ENCODE assay signal across 8 cellular contexts in the genomic region with DNA sequence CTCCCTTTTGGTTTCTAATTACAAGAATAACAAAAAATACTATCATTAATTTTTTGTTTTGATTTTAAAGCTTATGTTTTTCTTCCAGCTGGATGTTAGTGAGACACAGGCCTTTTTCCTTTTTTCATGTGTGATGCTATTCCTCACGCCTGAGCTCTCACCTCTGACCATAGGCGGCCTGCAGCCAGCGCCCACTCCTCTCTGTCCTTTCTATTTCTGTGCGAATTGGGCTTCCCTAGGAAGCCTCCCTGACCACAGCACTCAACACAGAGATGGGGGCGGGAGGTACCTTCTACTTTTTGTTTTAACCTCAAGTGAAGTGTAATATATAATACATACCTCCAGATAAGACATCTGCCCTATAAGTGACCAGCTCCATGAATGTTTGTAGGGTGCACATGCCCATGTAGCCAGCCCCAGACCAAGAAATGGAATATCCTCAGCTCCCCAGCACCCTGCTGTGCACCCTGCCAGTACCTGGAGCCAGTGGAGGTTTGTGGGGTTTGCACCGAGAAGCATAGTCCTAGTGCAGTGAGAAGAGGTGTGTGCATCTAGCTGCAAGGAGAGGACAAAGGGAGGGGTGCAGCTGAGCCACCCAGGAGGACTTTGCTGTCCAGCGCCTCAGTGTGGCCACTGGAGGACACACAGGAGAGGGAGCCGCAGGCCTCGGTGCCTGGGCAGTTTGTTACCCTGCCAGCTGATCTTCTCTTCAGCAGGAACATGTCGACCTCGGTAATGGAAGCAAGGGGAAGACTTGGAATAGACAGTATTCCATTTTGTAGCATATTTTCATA. TPM values are rescaled to one million over a fixed set of nuclear protein-coding genes. Genes with fewer than 3 reads are reported as not detected.
DNase-seq lines count a peak whose midpoint lies in the region; ATAC-seq and TF ChIP-seq lines count a peak whose summit lies in the region.

No MANE protein-coding gene starts in this region.

- no peaks in the 10 kb centered on the region for H3K9me3 Mint-ChIP-seq in CD4-positive, alpha-beta memory T cell
- no peaks in the 10 kb centered on the region for H3K9me3 Mint-ChIP-seq in mesothelial cell of epicardium
- H3K9me3 Mint-ChIP-seq in stimulated activated effector memory CD8-positive, alpha-beta T cell treated with anti-CD3 and anti-CD28 coated beads, Interleukin-12 subunit alpha, Interleukin-12 subunit beta, amount 100 ng/mL, for 72 hours: no peaks in the 10 kb centered on the region
- H3K9me3 Mint-ChIP-seq in activated T-helper 1 cell treated with anti-CD3 and anti-CD28 coated beads, Interleukin-12 subunit alpha, Interleukin-12 subunit beta, Interleukin-2, Interleukin-4 antibody, amounts not matched to agents 30 ng/mL and 10 ng/mL and 1 ng/mL, durations not matched to agents 14 hours and 24 hours and 36 hours: no peaks in the 10 kb centered on the region

- peaks cover 58 to 80% of the 10 kb centered on the region in 2 donors for H3K36me3 Mint-ChIP-seq in CD4-positive, alpha-beta memory T cell
- peaks cover 55% of the 10 kb centered on the region for H3K36me3 Mint-ChIP-seq in mesothelial cell of epicardium
- H3K36me3 Mint-ChIP-seq in stimulated activated effector memory CD8-positive, alpha-beta T cell treated with anti-CD3 and anti-CD28 coated beads, Interleukin-12 subunit alpha, Interleukin-12 subunit beta, amount 100 ng/mL, for 72 hours: peaks cover 96% of the 10 kb centered on the region
- peaks cover 37% of the 10 kb centered on the region for H3K36me3 Mint-ChIP-seq in activated T-helper 1 cell treated with anti-CD3 and anti-CD28 coated beads, Interleukin-12 subunit alpha, Interleukin-12 subunit beta, Interleukin-2, Interleukin-4 antibody, amounts not matched to agents 30 ng/mL and 10 ng/mL and 1 ng/mL, durations not matched to agents 14 hours and 24 hours and 36 hours (ENCODE audit: low read depth)

- no peak overlapping the region for H3K4me3 ChIP-seq in CD4-positive, alpha-beta memory T cell (ENCODE audit: low read length in 2 of 2)
- H3K4me3 ChIP-seq in dorsolateral prefrontal cortex: no peak overlapping the region

- intact Hi-C loops in CD4-positive, alpha-beta memory T cell (cut with micrococcal nuclease): loop anchor here (5.0 kb wide), 1 partner anchor 41 kb away; the partner anchor contains the start of gene PPP2R2D
- intact Hi-C loops in dorsolateral prefrontal cortex (cut with DNase I): no loop called here
- intact Hi-C loops in activated T-helper 1 cell treated with anti-CD3 and anti-CD28 coated beads, Interleukin-12 subunit alpha, Interleukin-12 subunit beta, Interleukin-2, Interleukin-4 antibody, amounts not matched to agents 30 ng/mL and 10 ng/mL and 1 ng/mL, durations not matched to agents 14 hours and 24 hours and 36 hours (cut with micrococcal nuclease): loop anchor here (1.0 kb wide), 1 partner anchor 58 kb away; no protein-coding TSS in a partner anchor

- CTCF ChIA-PET in CD4-positive, alpha-beta memory T cell (lab: Charles Lee; ENCODE audit: partially characterized antibody): interaction anchor here (0.7 to 3.4 kb wide), 3 partner anchors 36 to 78 kb away, joined by 3 to 18 read pairs (median 4); no protein-coding TSS in a partner anchor

- H3K9me3 ChIP-seq in CD4-positive, alpha-beta memory T cell (ENCODE audit: control insufficient read depth in 1 of 2, low read length in 2 of 2): no peaks in the 10 kb centered on the region

- no peak overlapping the region for H3K4me3 Mint-ChIP-seq in CD4-positive, alpha-beta memory T cell
- no peak overlapping the region for H3K4me3 Mint-ChIP-seq in mesothelial cell of epicardium
- no peak overlapping the region for H3K4me3 Mint-ChIP-seq in stimulated activated effector memory CD8-positive, alpha-beta T cell treated with anti-CD3 and anti-CD28 coated beads, Interleukin-12 subunit alpha, Interleukin-12 subunit beta, amount 100 ng/mL, for 72 hours
- no peak overlapping the region for H3K4me3 Mint-ChIP-seq in activated T-helper 1 cell treated with anti-CD3 and anti-CD28 coated beads, Interleukin-12 subunit alpha, Interleukin-12 subunit beta, Interleukin-2, Interleukin-4 antibody, amounts not matched to agents 30 ng/mL and 10 ng/mL and 1 ng/mL, durations not matched to agents 14 hours and 24 hours and 36 hours

- no peaks in the 10 kb centered on the region for H3K27me3 ChIP-seq in CD4-positive, alpha-beta memory T cell (ENCODE audit: insufficient read depth, low read length)
- H3K27me3 ChIP-seq in dorsolateral prefrontal cortex: no peaks in the 10 kb centered on the region

- H3K4me1 Mint-ChIP-seq in CD4-positive, alpha-beta memory T cell: peaks cover 0 to 3% (median under 1%) of the 10 kb centered on the region in 4 donors
- H3K4me1 Mint-ChIP-seq in mesothelial cell of epicardium: peaks cover 2% of the 10 kb centered on the region
- H3K4me1 Mint-ChIP-seq in stimulated activated effector memory CD8-positive, alpha-beta T cell treated with anti-CD3 and anti-CD28 coated beads, Interleukin-12 subunit alpha, Interleukin-12 subunit beta, amount 100 ng/mL, for 72 hours: no peaks in the 10 kb centered on the region
- H3K4me1 Mint-ChIP-seq in activated T-helper 1 cell treated with anti-CD3 and anti-CD28 coated beads, Interleukin-12 subunit alpha, Interleukin-12 subunit beta, Interleukin-2, Interleukin-4 antibody, amounts not matched to agents 30 ng/mL and 10 ng/mL and 1 ng/mL, durations not matched to agents 14 hours and 24 hours and 36 hours (ENCODE audit: low read depth): peaks cover 6% of the 10 kb centered on the region

- peak in 2 of 5 donors; percentile 5 to 15 for DNase-seq in CD4-positive, alpha-beta memory T cell
- DNase-seq in KBM-7 (peak; percentile 46), dorsolateral prefrontal cortex (peak in 1 of 10 donors; percentile 50), mesothelial cell of epicardium (ENCODE audit: low spot score in 2 of 2, unreplicated experiment in 2 of 2) (no peak), SK-N-DZ (ENCODE audit: low spot score) (no peak)
- no peak for DNase-seq in stimulated activated effector memory CD8-positive, alpha-beta T cell treated with anti-CD3 and anti-CD28 coated beads, Interleukin-12 subunit alpha, Interleukin-12 subunit beta, amount 100 ng/mL, for 72 hours (ENCODE audit: low spot score in 2 of 2)
- no peak for DNase-seq in activated T-helper 1 cell treated with anti-CD3 and anti-CD28 coated beads, Interleukin-12 subunit alpha, Interleukin-12 subunit beta, Interleukin-2, Interleukin-4 antibody, amounts not matched to agents 30 ng/mL and 10 ng/mL and 1 ng/mL, durations not matched to agents 14 hours and 24 hours and 36 hours (ENCODE audit: low spot score)

- H3K27me3 Mint-ChIP-seq in CD4-positive, alpha-beta memory T cell: no peaks in the 10 kb centered on the region
- H3K27me3 Mint-ChIP-seq in mesothelial cell of epicardium (ENCODE audit: low read depth): no peaks in the 10 kb centered on the region
- H3K27me3 Mint-ChIP-seq in activated T-helper 1 cell treated with anti-CD3 and anti-CD28 coated beads, Interleukin-12 subunit alpha, Interleukin-12 subunit beta, Interleukin-2, Interleukin-4 antibody, amounts not matched to agents 30 ng/mL and 10 ng/mL and 1 ng/mL, durations not matched to agents 14 hours and 24 hours and 36 hours (ENCODE audit: insufficient read depth): no peaks in the 10 kb centered on the region

- ATAC-seq in stimulated activated effector memory CD8-positive, alpha-beta T cell treated with anti-CD3 and anti-CD28 coated beads, Interleukin-12 subunit alpha, Interleukin-12 subunit beta, amount 100 ng/mL, for 72 hours: no peak
- ATAC-seq in HG02973 (IDR thresholded peaks at IDR 0.05; ENCODE audit: unreplicated experiment): no peak

- POLR2A ChIA-PET in CD4-positive, alpha-beta memory T cell (lab: Charles Lee; ENCODE audit: partially characterized antibody): interaction anchor here (1.4 kb wide), 1 partner anchor 30 kb away, joined by 3 read pairs; no protein-coding TSS in a partner anchor

- in situ Hi-C loops in KBM-7 (cut with MboI; ENCODE audit: low pct_unique_long_range_greater_than_20kb, low sequenced_read_pairs): no loop called here

- peaks cover 47% of the 10 kb centered on the region for H3K36me3 ChIP-seq in CD4-positive, alpha-beta memory T cell (ENCODE audit: insufficient read depth, low read length)

- no peak overlapping the region for H3K27ac ChIP-seq in CD4-positive, alpha-beta memory T cell (ENCODE audit: low read depth, low read length)
- H3K27ac ChIP-seq in dorsolateral prefrontal cortex: peak overlapping the region in 5 of 59 donors; percentile 3 to 27 (median 10)

- H3K27ac Mint-ChIP-seq in CD4-positive, alpha-beta memory T cell: peak overlapping the region in 5 of 7 donors; percentile 8 to 78 (median 52)
- H3K27ac Mint-ChIP-seq in mesothelial cell of epicardium: peak overlapping the region; percentile 25
- no peak overlapping the region for H3K27ac Mint-ChIP-seq in stimulated activated effector memory CD8-positive, alpha-beta T cell treated with anti-CD3 and anti-CD28 coated beads, Interleukin-12 subunit alpha, Interleukin-12 subunit beta, amount 100 ng/mL, for 72 hours
- H3K27ac Mint-ChIP-seq in activated T-helper 1 cell treated with anti-CD3 and anti-CD28 coated beads, Interleukin-12 subunit alpha, Interleukin-12 subunit beta, Interleukin-2, Interleukin-4 antibody, amounts not matched to agents 30 ng/mL and 10 ng/mL and 1 ng/mL, durations not matched to agents 14 hours and 24 hours and 36 hours: no peak overlapping the region

- TF ChIP-seq CTCF in dorsolateral prefrontal cortex (IDR thresholded peaks at IDR 0.05 in 54 of 56, conservative IDR thresholded peaks at IDR 0.05 in 2 of 56; ENCODE audit: low read depth in 1 of 56, partially characterized antibody in 56 of 56) (peak in 51 of 56 donors; percentile 16 to 67 (median 41)), mesothelial cell of epicardium (IDR thresholded peaks at IDR 0.05; ENCODE audit: unreplicated experiment) (no peak)

- no peaks in the 10 kb centered on the region for H3K4me1 ChIP-seq in CD4-positive, alpha-beta memory T cell (ENCODE audit: insufficient read depth, low read length)

RNA-seq across cellular contexts. Expression of gene BNIP3, which starts 38.5 kb away (rescaled TPM):
- 10 to 100 TPM; 29.8 to 31.7 TPM for total RNA-seq in CD4-positive, alpha-beta memory T cell
- polyA plus RNA-seq in CD4-positive, alpha-beta memory T cell: 10 to 100 TPM; 33.6 to 37.0 TPM
- 100 to 1,000 TPM in 103 of 120 experiments, 10 to 100 TPM in 17; 73.1 to 211 (median 119) TPM for total RNA-seq in dorsolateral prefrontal cortex
- 50.8 to 57.2 TPM (median 53.0 TPM) in 3 replicates for total RNA-seq in mesothelial cell of epicardium
- 75.9 and 116 TPM in 2 replicates for polyA plus RNA-seq in SK-N-DZ (2014; cell fraction: cytosol; rRNA removed)
- 112 and 136 TPM in 2 replicates for polyA plus RNA-seq in SK-N-DZ (2014; cell fraction: nucleus; rRNA removed)
- total RNA-seq in activated T-helper 1 cell treated with anti-CD3 and anti-CD28 coated beads, Interleukin-12 subunit alpha, Interleukin-12 subunit beta, Interleukin-2, Interleukin-4 antibody, amounts not matched to agents 30 ng/mL and 10 ng/mL and 1 ng/mL, durations not matched to agents 14 hours and 24 hours and 36 hours: 43.0 and 48.9 TPM in 2 replicates

RNA-seq across cellular contexts. Expression of gene PPP2R2D, which starts 42.4 kb away (rescaled TPM):
- 10 to 100 TPM; 47.2 to 49.2 TPM for total RNA-seq in CD4-positive, alpha-beta memory T cell
- polyA plus RNA-seq in CD4-positive, alpha-beta memory T cell: 10 to 100 TPM; 25.7 to 36.2 TPM
- total RNA-seq in dorsolateral prefrontal cortex: 10 to 100 TPM; 37.7 to 70.2 (median 51.6) TPM
- 32.9 to 34.0 TPM (median 33.3 TPM) in 3 replicates for total RNA-seq in mesothelial cell of epicardium
- 28.5 and 36.9 TPM in 2 replicates for polyA plus RNA-seq in SK-N-DZ (2014; cell fraction: cytosol; rRNA removed)
- 51.0 and 68.0 TPM in 2 replicates for polyA plus RNA-seq in SK-N-DZ (2014; cell fraction: nucleus; rRNA removed)
- 37.6 and 38.4 TPM in 2 replicates for total RNA-seq in activated T-helper 1 cell treated with anti-CD3 and anti-CD28 coated beads, Interleukin-12 subunit alpha, Interleukin-12 subunit beta, Interleukin-2, Interleukin-4 antibody, amounts not matched to agents 30 ng/mL and 10 ng/mL and 1 ng/mL, durations not matched to agents 14 hours and 24 hours and 36 hours

Comparison
In these comparisons a context has a peak if more than half of its experiments do, and no peak if none do; other contexts are left out.
1. H3K27ac Mint-ChIP-seq: peak in CD4-positive, alpha-beta memory T cell (5 of 7) and mesothelial cell of epicardium (single experiment); none in stimulated activated effector memory CD8-positive, alpha-beta T cell treated with anti-CD3 and anti-CD28 coated beads, Interleukin-12 subunit alpha, Interleukin-12 subunit beta, amount 100 ng/mL, for 72 hours (single experiment) and activated T-helper 1 cell treated with anti-CD3 and anti-CD28 coated beads, Interleukin-12 subunit alpha, Interleukin-12 subunit beta, Interleukin-2, Interleukin-4 antibody, amounts not matched to agents 30 ng/mL and 10 ng/mL and 1 ng/mL, durations not matched to agents 14 hours and 24 hours and 36 hours (single experiment).
2. intact Hi-C loops: an anchor here in CD4-positive, alpha-beta memory T cell (5.0 kb wide) and activated T-helper 1 cell treated with anti-CD3 and anti-CD28 coated beads, Interleukin-12 subunit alpha, Interleukin-12 subunit beta, Interleukin-2, Interleukin-4 antibody, amounts not matched to agents 30 ng/mL and 10 ng/mL and 1 ng/mL, durations not matched to agents 14 hours and 24 hours and 36 hours (1.0 kb wide); none called in dorsolateral prefrontal cortex.